In genomic region chr10:126027707-126028106, GRCh38 we compare ENCODE assay signal across 25 cellular contexts.
DNase-seq lines count a peak whose midpoint lies in the region; ATAC-seq, FAIRE-seq and TF ChIP-seq lines count a peak whose summit lies in the region.
"Had no signal": no experiment of that assay in that cellular context is flagged by ENCODE, and none has a peak within 500 bp of the region (broad histone marks: within the 10 kb centered on the region; RNA-seq: fewer than 3 reads in every experiment).

No MANE protein-coding gene starts in this region.

- H3K27me3 ChIP-seq in PC-3 (ENCODE audit: low read length) (no peaks in the 10 kb centered on the region), endothelial cell of umbilical vein (ENCODE audit: control insufficient read depth in 2 of 2, insufficient read depth in 2 of 2, low read length in 2 of 2) (no peaks in the 10 kb centered on the region), aorta (ENCODE audit: control insufficient read depth in 1 of 2, insufficient read depth in 2 of 2, low read length in 1 of 2) (no peaks in the 10 kb centered on the region)
- H3K27me3 ChIP-seq: BE2C, BLaER1 had no signal

- H3K4me1 Mint-ChIP-seq in memory B cell, result no peaks in the 10 kb centered on the region
- H3K4me1 Mint-ChIP-seq: CD14-positive monocyte had no signal

- H3K4me3 ChIP-seq in PC-3 (ENCODE audit: low read length) (no peak overlapping the region), endothelial cell of umbilical vein (replicated peaks in 1 of 3; ENCODE audit: insufficient read depth in 1 of 3, low read depth in 1 of 3, low read length in 3 of 3) (no peak overlapping the region), aorta (ENCODE audit: low read length in 2 of 2) (no peak overlapping the region)
- H3K4me3 ChIP-seq: BLaER1, GM12878 had no signal

- BruUV-seq in PC-3 (replicated peaks; lab: Mats Ljungman, UMichigan), result no TSS peak
- BruUV-seq in endothelial cell of umbilical vein (replicated peaks; lab: Mats Ljungman, UMichigan), result no TSS peak

- H3K27ac Mint-ChIP-seq in memory B cell, result peak overlapping the region; percentile 10
- H3K27ac Mint-ChIP-seq: CD14-positive monocyte; CD4-positive, alpha-beta T cell; CD8-positive, alpha-beta T cell had no signal

- CTCF ChIA-PET in PC-3 (lab: Charles Lee) (interaction anchor here (0.5 kb wide), 1 partner anchor 226 kb away, joined by 3 read pairs; no protein-coding TSS in a partner anchor), endothelial cell of umbilical vein (lab: Charles Lee) (interaction anchor here (0.6 to 2.2 kb wide), 3 partner anchors 10 to 70 kb away, joined by 3 to 5 read pairs (median 3); no protein-coding TSS in a partner anchor)

- DNase-seq in CD1c-positive myeloid dendritic cell (ENCODE audit: extremely low spot score), result peak; percentile 30
- peak; percentile 13 for DNase-seq in PC-3
- DNase-seq in endothelial cell of umbilical vein (ENCODE audit: low read depth, low spot score), result no peak
- DNase-seq in memory B cell (ENCODE audit: low spot score in 2 of 2), result no peak
- no peak for DNase-seq in aorta
- no peak for DNase-seq in NCI-H1436 treated with DMSO at 0.1 percent for 48 hours (lab: John Stamatoyannopoulos, UW)
- no peak for DNase-seq in activated CD4-positive, alpha-beta T cell treated with anti-CD3 and anti-CD28 coated beads for 48 hours
- DNase-seq: 8988T; ACHN; BE2C; C1 segment of cervical spinal cord; Caco-2; Calu3; CD4-positive, alpha-beta T cell; CD8-positive, alpha-beta T cell; DND-41; EL; GDM1 had no signal

- TF ChIP-seq CTCF in PC-3 (conservative IDR thresholded peaks at IDR 0.05; ENCODE audit: low read depth, low read length), result no peak
- TF ChIP-seq CTCF in endothelial cell of umbilical vein (IDR thresholded peaks at IDR 0.05; ENCODE audit: extremely low read depth in 1 of 2, insufficient read depth in 1 of 2, low read depth in 1 of 2, low read length in 2 of 2), result no peak

- POLR2A ChIA-PET in PC-3 (lab: Charles Lee; ENCODE audit: unreplicated experiment), result interaction anchor here (0.6 kb wide), 1 partner anchor 353 kb away, joined by 3 read pairs; no protein-coding TSS in a partner anchor
- POLR2A ChIA-PET in endothelial cell of umbilical vein (lab: Charles Lee), result no interaction called here

- no peak overlapping the region for H3K4me3 Mint-ChIP-seq in memory B cell
- H3K4me3 Mint-ChIP-seq: CD14-positive monocyte; CD4-positive, alpha-beta T cell; CD8-positive, alpha-beta T cell had no signal

- H3K9me3 Mint-ChIP-seq in memory B cell, result peaks cover 9% of the 10 kb centered on the region

- no peaks in the 10 kb centered on the region for H3K9me1 ChIP-seq in endothelial cell of umbilical vein (replicated peaks; ENCODE audit: control insufficient read depth, extremely low read depth, insufficient read depth, low read length)

- no peaks in the 10 kb centered on the region for H3F3A ChIP-seq in PC-3 (ENCODE audit: low read length, unreplicated experiment)

- intact Hi-C loops in PC-3 (cut with micrococcal nuclease) (no loop called here), endothelial cell of umbilical vein (cut with micrococcal nuclease) (no loop called here), aorta (cut with DNase I) (no loop called here)

- H3K27me3 Mint-ChIP-seq in memory B cell, result no peaks in the 10 kb centered on the region
- H3K27me3 Mint-ChIP-seq: CD4-positive, alpha-beta T cell had no signal

- peaks cover 6% of the 10 kb centered on the region for H3K36me3 Mint-ChIP-seq in memory B cell
- H3K36me3 Mint-ChIP-seq: CD14-positive monocyte; CD8-positive, alpha-beta T cell had no signal

- H3K4me1 ChIP-seq in PC-3 (ENCODE audit: insufficient read depth, low read length) (no peaks in the 10 kb centered on the region), endothelial cell of umbilical vein (ENCODE audit: control insufficient read depth, extremely low read depth, insufficient read depth, low read length) (no peaks in the 10 kb centered on the region), aorta (ENCODE audit: control insufficient read depth in 1 of 2, insufficient read depth in 2 of 2, low read length in 2 of 2) (no peaks in the 10 kb centered on the region)
- H3K4me1 ChIP-seq: BE2C, BLaER1, Caco-2 had no signal

- no peak overlapping the region for H3K4me2 ChIP-seq in PC-3 (ENCODE audit: low read length)
- H3K4me2 ChIP-seq in endothelial cell of umbilical vein (ENCODE audit: insufficient read depth, low read length), result no peak overlapping the region
- H3K4me2 ChIP-seq: BLaER1 had no signal

- H3K27ac ChIP-seq in PC-3 (ENCODE audit: low read length), result peak overlapping the region; percentile 53
- H3K27ac ChIP-seq in endothelial cell of umbilical vein (ENCODE audit: insufficient read depth, low read depth, low read length), result no peak overlapping the region
- no peak overlapping the region for H3K27ac ChIP-seq in aorta (ENCODE audit: low read depth in 1 of 2, low read length in 2 of 2)
- H3K27ac ChIP-seq: BLaER1 had no signal

- no peaks in the 10 kb centered on the region for H4K20me1 ChIP-seq in PC-3 (ENCODE audit: low read length)
- H4K20me1 ChIP-seq in endothelial cell of umbilical vein (replicated peaks; ENCODE audit: control insufficient read depth, extremely low read depth, insufficient read depth, low read length), result no peaks in the 10 kb centered on the region
- H4K20me1 ChIP-seq: BLaER1 had no signal

- H3K36me3 ChIP-seq in PC-3 (ENCODE audit: low read depth, low read length) (no peaks in the 10 kb centered on the region), endothelial cell of umbilical vein (ENCODE audit: control insufficient read depth in 2 of 2, extremely low read depth in 1 of 2, insufficient read depth in 2 of 2, low read length in 2 of 2) (no peaks in the 10 kb centered on the region), aorta (ENCODE audit: control insufficient read depth in 1 of 2, insufficient read depth in 2 of 2, low read length in 1 of 2) (no peaks in the 10 kb centered on the region)
- H3K36me3 ChIP-seq: BE2C, BLaER1 had no signal

- no peaks in the 10 kb centered on the region for H3K9me2 ChIP-seq in PC-3 (replicated peaks; ENCODE audit: low read length)

- H3K79me2 ChIP-seq in PC-3 (ENCODE audit: low read length), result no peaks in the 10 kb centered on the region
- H3K79me2 ChIP-seq in endothelial cell of umbilical vein (ENCODE audit: control insufficient read depth, insufficient read depth, low read length), result no peaks in the 10 kb centered on the region

- dilution Hi-C loops in endothelial cell of umbilical vein (cut with MboI; ENCODE audit: extremely low pct_ligation_motif_present, low sequenced_read_pairs), result no loop called here

- ATAC-seq in PC-3 (peak; percentile 71), memory B cell (ENCODE audit: low read depth) (no peak), aorta (ENCODE audit: low FRiP score) (no peak)
- ATAC-seq: CD8-positive, alpha-beta T cell; GM12878 had no signal

- FAIRE-seq in endothelial cell of umbilical vein (lab: Jason Lieb, UNC), result peak; percentile 64
- FAIRE-seq: A204.1, D721Med, GM12878, GM12892, GM18507 had no signal

- WGBS in aorta, 2 donors, result 97 to 100% methylated on average over 1 of the region's 1 CpG

- no peak for TF ChIP-seq POLR2A in endothelial cell of umbilical vein (IDR thresholded peaks at IDR 0.05; ENCODE audit: low read depth, low read length)

- H3K9ac ChIP-seq in PC-3 (ENCODE audit: low read length) (no peak overlapping the region; the same call in 1 of the 2 replicates), endothelial cell of umbilical vein (replicated peaks; ENCODE audit: extremely low read depth, insufficient read depth, low read length) (no peak overlapping the region)
- H3K9ac ChIP-seq: BLaER1 had no signal

- no peak overlapping the region for H2AFZ ChIP-seq in PC-3 (ENCODE audit: low read length)
- no peak overlapping the region for H2AFZ ChIP-seq in endothelial cell of umbilical vein (ENCODE audit: low read depth, low read length)

- H3K9me3 ChIP-seq in PC-3 (ENCODE audit: low read length), result no peaks in the 10 kb centered on the region
- no peaks in the 10 kb centered on the region for H3K9me3 ChIP-seq in endothelial cell of umbilical vein (replicated peaks; ENCODE audit: control insufficient read depth, insufficient read depth, low read length)
- H3K9me3 ChIP-seq in aorta (ENCODE audit: control insufficient read depth, low read length), result no peaks in the 10 kb centered on the region
- H3K9me3 ChIP-seq: BE2C had no signal

TF ChIP-seq in endothelial cell of umbilical vein, 7 proteins besides CTCF, POLR2A, EP300 and RAD21:
- TF ChIP-seq, protein P1, sequence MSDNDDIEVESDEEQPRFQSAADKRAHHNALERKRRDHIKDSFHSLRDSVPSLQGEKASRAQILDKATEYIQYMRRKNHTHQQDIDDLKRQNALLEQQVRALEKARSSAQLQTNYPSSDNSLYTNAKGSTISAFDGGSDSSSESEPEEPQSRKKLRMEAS (IDR thresholded peaks at IDR 0.05; ENCODE audit: insufficient read depth, insufficient read length), result no peak
- TF ChIP-seq JUN (IDR thresholded peaks at IDR 0.05; ENCODE audit: borderline replicate concordance, insufficient read depth, insufficient read length, low read depth) (no peak), FOS (IDR thresholded peaks at IDR 0.05; ENCODE audit: borderline replicate concordance, insufficient read depth, low read length) (peak; percentile 13)

Comparison
In these comparisons a context has a peak if more than half of its experiments do, and no peak if none do; other contexts are left out.
1. DNase-seq: peak in CD1c-positive myeloid dendritic cell (single experiment) and PC-3 (single experiment); none in endothelial cell of umbilical vein (single experiment), memory B cell (0 of 2), aorta (0 of 2), NCI-H1436 treated with DMSO at 0.1 percent for 48 hours (single experiment) and activated CD4-positive, alpha-beta T cell treated with anti-CD3 and anti-CD28 coated beads for 48 hours (single experiment).